In genomic region chr18:69790649-69791048, GRCh38 we compare ENCODE assay signal across 7 cellular contexts.
"Had no signal": no experiment of that assay in that cellular context is flagged by ENCODE, and none has a peak within 500 bp of the region (broad histone marks: within the 10 kb centered on the region; RNA-seq: fewer than 3 reads in every experiment).

No MANE protein-coding gene starts in this region.

- H3K4me2 ChIP-seq: KMS-11 had no signal

- ATAC-seq: K562 had no signal

- H3K27ac ChIP-seq: HL-60, KMS-11 had no signal

- H3K9ac ChIP-seq: KMS-11 had no signal

- H3K4me3 ChIP-seq: K562 had no signal

- DNase-seq: IMR-90, KBM-7, KG1 had no signal

- FAIRE-seq: HTR-8/SVneo, K562 had no signal
